In genomic region chr3:122183521-122183892, GRCh38 we compare ENCODE assay signal across 13 cellular contexts. TPM values are rescaled to one million over a fixed set of nuclear protein-coding genes. Genes with fewer than 3 reads are reported as not detected.
DNase-seq lines count a peak whose midpoint lies in the region; ATAC-seq, FAIRE-seq and TF ChIP-seq lines count a peak whose summit lies in the region.
"Had no signal": no experiment of that assay in that cellular context is flagged by ENCODE, and none has a peak within 500 bp of the region (broad histone marks: within the 10 kb centered on the region; RNA-seq: fewer than 3 reads in every experiment).

CASR (plus strand) TSS chr3:122183668; CDS start chr3:122254190, 70,522 bp downstream.

- ATAC-seq in heart right ventricle (no peak), HG03196 (IDR thresholded peaks at IDR 0.05; ENCODE audit: unreplicated experiment) (no peak), HG02973 (IDR thresholded peaks at IDR 0.05; ENCODE audit: unreplicated experiment) (no peak)

- H3K9ac ChIP-seq in astrocyte (ENCODE audit: low read length) = no peak within 1 kb of the TSS

- no peak within 1 kb of the TSS for H3K27ac Mint-ChIP-seq in astrocyte (ENCODE audit: unreplicated experiment)

- no peak within 1 kb of the TSS for H3K4me3 Mint-ChIP-seq in astrocyte (ENCODE audit: unreplicated experiment)
- H3K4me3 Mint-ChIP-seq: central memory CD8-positive, alpha-beta T cell had no signal

- peak within 1 kb of the TSS in 6 of 10 donors; percentile 8 to 34 (median 16) for H3K4me3 ChIP-seq in heart right ventricle
- peak within 1 kb of the TSS in 1 of 2 donors; percentile 29 for H3K4me3 ChIP-seq in right atrium auricular region
- no peak within 1 kb of the TSS for H3K4me3 ChIP-seq in astrocyte (ENCODE audit: insufficient read depth, low read depth, low read length)
- H3K4me3 ChIP-seq in transverse colon = peak within 1 kb of the TSS in 3 of 4 donors; percentile 15 to 45 (median 19)

- H2AFZ ChIP-seq in astrocyte (ENCODE audit: low read depth, low read length) = no peak within 1 kb of the TSS

- H3K4me1 Mint-ChIP-seq in astrocyte (ENCODE audit: low read depth, unreplicated experiment) = no peaks in the 10 kb centered on the region
- H3K4me1 Mint-ChIP-seq: central memory CD8-positive, alpha-beta T cell had no signal

- TF ChIP-seq EP300 in transverse colon (IDR thresholded peaks at IDR 0.05; ENCODE audit: low read depth) = no peak

- H3K36me3 ChIP-seq in heart right ventricle = no peaks in the 10 kb centered on the region
- no peaks in the 10 kb centered on the region for H3K36me3 ChIP-seq in right atrium auricular region
- H3K36me3 ChIP-seq in astrocyte (ENCODE audit: insufficient read depth, low read length) = no peaks in the 10 kb centered on the region
- no peaks in the 10 kb centered on the region for H3K36me3 ChIP-seq in transverse colon
- H3K36me3 ChIP-seq: tibial nerve had no signal

- peak within 1 kb of the TSS; percentile 19 for H3K4me2 ChIP-seq in astrocyte (ENCODE audit: low read length)

- no peak for FAIRE-seq in astrocyte (lab: Jason Lieb, UNC)
- FAIRE-seq: H54 had no signal

- H3K27ac ChIP-seq in heart right ventricle (no peak within 1 kb of the TSS), right atrium auricular region (no peak within 1 kb of the TSS), astrocyte (ENCODE audit: low read depth, low read length) (no peak within 1 kb of the TSS), transverse colon (no peak within 1 kb of the TSS)
- H3K27ac ChIP-seq: tibial nerve had no signal

- H3K27me3 ChIP-seq in heart right ventricle = peaks cover 0 to 84% (median 66%) of the 10 kb centered on the region in 7 donors
- H3K27me3 ChIP-seq in right atrium auricular region = peaks cover 4 to 6% of the 10 kb centered on the region in 2 donors
- H3K27me3 ChIP-seq in astrocyte (ENCODE audit: insufficient read depth, low read length) = peaks cover 27% of the 10 kb centered on the region
- peaks cover 42% of the 10 kb centered on the region for H3K27me3 ChIP-seq in transverse colon

- H3K79me2 ChIP-seq in astrocyte (ENCODE audit: insufficient read depth, low read length) = no peaks in the 10 kb centered on the region

- H3K9me3 ChIP-seq in heart right ventricle (no peaks in the 10 kb centered on the region), right atrium auricular region (no peaks in the 10 kb centered on the region), astrocyte (ENCODE audit: insufficient read depth, low read depth, low read length) (no peaks in the 10 kb centered on the region), transverse colon (no peaks in the 10 kb centered on the region)
- H3K9me3 ChIP-seq: tibial nerve had no signal

- no peaks in the 10 kb centered on the region for H3K36me3 Mint-ChIP-seq in astrocyte (ENCODE audit: low read depth, unreplicated experiment)

- TF ChIP-seq CTCF in heart right ventricle (IDR thresholded peaks at IDR 0.05) (no peak), right atrium auricular region (IDR thresholded peaks at IDR 0.05) (no peak), astrocyte (IDR thresholded peaks at IDR 0.05; ENCODE audit: insufficient read depth, low read depth, low read length) (no peak), transverse colon (IDR thresholded peaks at IDR 0.05) (no peak)

- TF ChIP-seq POLR2A in transverse colon (IDR thresholded peaks at IDR 0.05) = no peak

- WGBS in heart right ventricle, 2 donors = 8 to 9% methylated on average over 14 of the region's 14 CpGs
- 20 to 21% methylated on average over 3 to 14 of the region's 14 CpGs for WGBS in transverse colon (ENCODE audit: low coverage in 1 of 2), 2 donors

- DNase-seq in heart right ventricle (peak in 1 of 2 donors; percentile 12), right atrium auricular region (ENCODE audit: low spot score) (no peak), astrocyte (ENCODE audit: low read depth) (no peak), kidney tubule cell (ENCODE audit: low spot score) (peak; percentile 77), transverse colon (peak; percentile 9), DMS114 treated with DMSO at 0.1 percent for 48 hours (lab: John Stamatoyannopoulos, UW; ENCODE audit: unreplicated experiment) (no peak)
- DNase-seq: COR-L47 had no signal

- in situ Hi-C loops in transverse colon (cut with MboI; ENCODE audit: low pct_ligation_motif_present in 1 of 4, low pct_unique_long_range_greater_than_20kb in 1 of 4, low sequenced_read_pairs in 3 of 4) = no loop called here

- peaks cover 0 to 12% (median 4%) of the 10 kb centered on the region in 9 donors for H3K4me1 ChIP-seq in heart right ventricle
- H3K4me1 ChIP-seq in right atrium auricular region = peaks cover 0 to 8% of the 10 kb centered on the region in 2 donors
- no peaks in the 10 kb centered on the region for H3K4me1 ChIP-seq in astrocyte (ENCODE audit: insufficient read depth, low read length)
- H3K4me1 ChIP-seq in transverse colon = peaks cover 0 to 22% (median 16%) of the 10 kb centered on the region in 4 donors

- H3K27me3 Mint-ChIP-seq in astrocyte (ENCODE audit: low read depth, unreplicated experiment) = peaks cover 71% of the 10 kb centered on the region

- H4K20me1 ChIP-seq in astrocyte (ENCODE audit: insufficient read depth, low read length) = no peaks in the 10 kb centered on the region

- H3K9me3 Mint-ChIP-seq in astrocyte (ENCODE audit: unreplicated experiment) = peaks cover 2% of the 10 kb centered on the region
- H3K9me3 Mint-ChIP-seq: central memory CD8-positive, alpha-beta T cell had no signal

- intact Hi-C loops in heart right ventricle (cut with DNase I) = no loop called here
- intact Hi-C loops in transverse colon (cut with DNase I; ENCODE audit: low total_unique reads) = no loop called here

RNA-seq across cellular contexts. Expression of gene CASR, which starts in this region (rescaled TPM):
- total RNA-seq in heart right ventricle = not detected
- polyA plus RNA-seq in heart right ventricle = not detected
- not detected for total RNA-seq in right atrium auricular region
- not detected in 2 replicates for total RNA-seq in astrocyte
- 1 to 10 TPM in 1 of 4 donors, under 1 TPM in 1, not detected in 2; 0.37 to 1.4 TPM for total RNA-seq in transverse colon
- total RNA-seq: M059J had no signal

Comparison
In these comparisons a context has a peak if more than half of its experiments do, and no peak if none do; other contexts are left out.
1. DNase-seq: peak in kidney tubule cell (single experiment) and transverse colon (single experiment); none in right atrium auricular region (single experiment), astrocyte (single experiment) and DMS114 treated with DMSO at 0.1 percent for 48 hours (single experiment).